ENCODE assay signal across 8 cellular contexts in genomic region chr1:23809751-23810171, GRCh38. TPM values are rescaled to one million over a fixed set of nuclear protein-coding genes. Genes with fewer than 3 reads are reported as not detected.
DNase-seq lines count a peak whose midpoint lies in the region; ATAC-seq and TF ChIP-seq lines count a peak whose summit lies in the region.

No MANE protein-coding gene starts in this region.

- ATAC-seq in sciatic nerve (peak; percentile 86), HG03175 (IDR thresholded peaks at IDR 0.05; ENCODE audit: unreplicated experiment) (no peak)

- H3K4me3 ChIP-seq in BE2C (ENCODE audit: low read depth, low read length) (no peak overlapping the region), SK-N-SH (ENCODE audit: low read depth in 2 of 2, low read length in 1 of 2) (peak overlapping the region in 1 of 2 experiments; percentile 26; a peak in 1 of 4 replicates)

- H3K9me3 Mint-ChIP-seq in activated naive CD4-positive, alpha-beta T cell treated with anti-CD3 and anti-CD28 coated beads for 36 hours = no peaks in the 10 kb centered on the region

- WGBS in SK-N-SH (ENCODE audit: low lambda C conversion rate) = 71% methylated on average over 6 of the region's 6 CpGs

- CTCF ChIA-PET in SK-N-SH (lab: Yijun Ruan, JAX) = interaction anchor here (0.6 to 5.0 kb wide), 25 partner anchors 8 to 218 kb away, joined by 3 to 47 read pairs (median 5); partner anchors contain the start of genes FUCA1, GALE, HMGCL and LYPLA2
- CTCF ChIA-PET in activated naive CD4-positive, alpha-beta T cell treated with anti-CD3 and anti-CD28 coated beads for 36 hours (lab: Charles Lee) = interaction anchor here (0.5 to 3.9 kb wide), 19 partner anchors 8 to 212 kb away, joined by 3 to 48 read pairs (median 4); partner anchors contain the start of genes CNR2, FUCA1, GALE and HMGCL

- DNase-seq in BE2C = peak; percentile 76
- DNase-seq in GM20000 (ENCODE audit: low spot score) = peak; percentile 85
- peak; percentile 87 for DNase-seq in MV-4-11 (lab: John Stamatoyannopoulos, UW)
- peak; percentile 74 for DNase-seq in SK-N-SH
- peak; percentile 90 for DNase-seq in activated naive CD4-positive, alpha-beta T cell treated with anti-CD3 and anti-CD28 coated beads for 36 hours
- peak in 38 of 42 donors; percentile 49 to 84 (median 68) for DNase-seq in head of caudate nucleus
- DNase-seq in sciatic nerve (ENCODE audit: low spot score) = peak; percentile 83

- H3K27me3 Mint-ChIP-seq in activated naive CD4-positive, alpha-beta T cell treated with anti-CD3 and anti-CD28 coated beads for 36 hours (ENCODE audit: low read depth) = no peaks in the 10 kb centered on the region

- H3K27ac ChIP-seq in SK-N-SH (ENCODE audit: low read depth in 2 of 2, low read length in 1 of 2) = no peak overlapping the region

- H3K36me3 ChIP-seq in BE2C (no peaks in the 10 kb centered on the region), SK-N-SH (replicated peaks in 1 of 2; ENCODE audit: control insufficient read depth in 1 of 2, insufficient read depth in 2 of 2, low read length in 1 of 2) (peaks cover 0 to 3% of the 10 kb centered on the region in 2 experiments)

- intact Hi-C loops in activated naive CD4-positive, alpha-beta T cell treated with anti-CD3 and anti-CD28 coated beads for 36 hours (cut with micrococcal nuclease) = loop anchor here (1.0 kb wide), 3 partner anchors 45 to 107 kb away; partner anchors contain the start of gene FUCA1
- intact Hi-C loops in head of caudate nucleus (cut with DNase I) (no loop called here), sciatic nerve (cut with DNase I) (no loop called here)

- no peaks in the 10 kb centered on the region for H3F3A ChIP-seq in SK-N-SH (replicated peaks; ENCODE audit: insufficient read depth)

- peak; percentile 73 for TF ChIP-seq RAD21 in SK-N-SH (IDR thresholded peaks at IDR 0.05; ENCODE audit: low read length)

- H2AFZ ChIP-seq in SK-N-SH (ENCODE audit: low read depth) = no peak overlapping the region

- peak; percentile 77 for TF ChIP-seq CTCF in BE2C (IDR thresholded peaks at IDR 0.05; ENCODE audit: low read depth, low read length)
- TF ChIP-seq CTCF in GM20000 (IDR thresholded peaks at IDR 0.05; ENCODE audit: extremely low read depth, missing control alignments) = peak; percentile 96
- peak; percentile 66 for TF ChIP-seq CTCF in SK-N-SH (IDR thresholded peaks at IDR 0.05)

- no peaks in the 10 kb centered on the region for H3K4me1 ChIP-seq in BE2C
- H3K4me1 ChIP-seq in SK-N-SH (ENCODE audit: control insufficient read depth in 1 of 2, insufficient read depth in 2 of 2, low read depth in 1 of 2, low read length in 1 of 2) = no peaks in the 10 kb centered on the region

- no peak for TF ChIP-seq EP300 in SK-N-SH (IDR thresholded peaks at IDR 0.05; ENCODE audit: borderline replicate concordance in 1 of 2, low read depth in 1 of 2, low read length in 1 of 2)

- H4K20me1 ChIP-seq in SK-N-SH (ENCODE audit: insufficient read depth) = no peaks in the 10 kb centered on the region

- H3K9me2 ChIP-seq in SK-N-SH = no peaks in the 10 kb centered on the region

- H3K4me3 Mint-ChIP-seq in activated naive CD4-positive, alpha-beta T cell treated with anti-CD3 and anti-CD28 coated beads for 36 hours = no peak overlapping the region

- no peaks in the 10 kb centered on the region for H3K79me2 ChIP-seq in SK-N-SH (ENCODE audit: insufficient read depth)

- H3K36me3 Mint-ChIP-seq in activated naive CD4-positive, alpha-beta T cell treated with anti-CD3 and anti-CD28 coated beads for 36 hours (ENCODE audit: low read depth) = peaks cover 6% of the 10 kb centered on the region

- H3K4me2 ChIP-seq in SK-N-SH = no peak overlapping the region

- no peaks in the 10 kb centered on the region for H3K27me3 ChIP-seq in BE2C
- no peaks in the 10 kb centered on the region for H3K27me3 ChIP-seq in SK-N-SH (ENCODE audit: insufficient read depth)

- no peak overlapping the region for H3K27ac Mint-ChIP-seq in activated naive CD4-positive, alpha-beta T cell treated with anti-CD3 and anti-CD28 coated beads for 36 hours

- POLR2A ChIA-PET in SK-N-SH (lab: Yijun Ruan, JAX) = no interaction called here

- H3K9ac ChIP-seq in SK-N-SH = no peak overlapping the region

- peaks cover 10% of the 10 kb centered on the region for H3K4me1 Mint-ChIP-seq in activated naive CD4-positive, alpha-beta T cell treated with anti-CD3 and anti-CD28 coated beads for 36 hours (ENCODE audit: low read depth)

- H3K9me3 ChIP-seq in BE2C (no peaks in the 10 kb centered on the region), SK-N-SH (no peaks in the 10 kb centered on the region)

TF ChIP-seq in SK-N-SH, 30 proteins besides CTCF, POLR2A, EP300 and RAD21:
- TF ChIP-seq SMC3 (IDR thresholded peaks at IDR 0.05; ENCODE audit: low read depth, low read length) = peak; percentile 52; the same call in 1 of the 2 replicates
- no peak for TF ChIP-seq RXRA (IDR thresholded peaks at IDR 0.05; ENCODE audit: borderline replicate concordance, low read depth)
- TF ChIP-seq POLR2AphosphoS5 (IDR thresholded peaks at IDR 0.05; ENCODE audit: low read depth, low read length) = no peak
TF ChIP-seq in SK-N-SH: peak in this region for 1.

RNA-seq across cellular contexts. Expression of gene GALE, which starts 9.2 kb away (rescaled TPM):
- polyA plus RNA-seq in BE2C (2012; ENCODE audit: insufficient read depth, insufficient read length, low read depth) = 13.7 TPM
- 71.7 and 76.0 TPM in 2 replicates for polyA plus RNA-seq in SK-N-SH (2012; rRNA removed)
- 35.8 and 54.2 TPM in 2 replicates for polyA plus RNA-seq in SK-N-SH (2012; cell fraction: cytosol; rRNA removed)
- 98.6 and 102 TPM in 2 replicates for polyA plus RNA-seq in SK-N-SH (2012; cell fraction: nucleus; rRNA removed)
- total RNA-seq in activated naive CD4-positive, alpha-beta T cell treated with anti-CD3 and anti-CD28 coated beads for 36 hours = 10 to 100 TPM; 19.7 to 23.1 TPM
- total RNA-seq in sciatic nerve = 15.8 TPM

RNA-seq across cellular contexts. Expression of gene HMGCL, which starts 15.5 kb away (rescaled TPM):
- 7.5 TPM for polyA plus RNA-seq in BE2C (2012; ENCODE audit: insufficient read depth, insufficient read length, low read depth)
- polyA plus RNA-seq in SK-N-SH (2012; rRNA removed) = 28.2 and 36.5 TPM in 2 replicates
- 23.6 and 33.6 TPM in 2 replicates for polyA plus RNA-seq in SK-N-SH (2012; cell fraction: cytosol; rRNA removed)
- 30.5 and 34.3 TPM in 2 replicates for polyA plus RNA-seq in SK-N-SH (2012; cell fraction: nucleus; rRNA removed)
- 10 to 100 TPM; 31.5 to 34.5 TPM for total RNA-seq in activated naive CD4-positive, alpha-beta T cell treated with anti-CD3 and anti-CD28 coated beads for 36 hours
- total RNA-seq in sciatic nerve = 34.4 TPM

RNA-seq across cellular contexts. Expression of gene LYPLA2, which starts 18.8 kb away (rescaled TPM):
- polyA plus RNA-seq in BE2C (2012; ENCODE audit: insufficient read depth, insufficient read length, low read depth) = 104 TPM
- 109 and 135 TPM in 2 replicates for polyA plus RNA-seq in SK-N-SH (2012; rRNA removed)
- 44.7 and 69.7 TPM in 2 replicates for polyA plus RNA-seq in SK-N-SH (2012; cell fraction: cytosol; rRNA removed)
- 159 and 199 TPM in 2 replicates for polyA plus RNA-seq in SK-N-SH (2012; cell fraction: nucleus; rRNA removed)
- 10 to 100 TPM; 48.1 to 49.7 TPM for total RNA-seq in activated naive CD4-positive, alpha-beta T cell treated with anti-CD3 and anti-CD28 coated beads for 36 hours
- 30.7 TPM for total RNA-seq in sciatic nerve

RNA-seq across cellular contexts. Expression of gene PITHD1, which starts 31.5 kb away (rescaled TPM):
- 34.7 TPM for polyA plus RNA-seq in BE2C (2012; ENCODE audit: insufficient read depth, insufficient read length, low read depth)
- 36.3 and 41.8 TPM in 2 replicates for polyA plus RNA-seq in SK-N-SH (2012; rRNA removed)
- polyA plus RNA-seq in SK-N-SH (2012; cell fraction: cytosol; rRNA removed) = 46.8 and 56.6 TPM in 2 replicates
- polyA plus RNA-seq in SK-N-SH (2012; cell fraction: nucleus; rRNA removed) = 30.0 and 34.5 TPM in 2 replicates
- 10 to 100 TPM; 73.8 to 75.1 TPM for total RNA-seq in activated naive CD4-positive, alpha-beta T cell treated with anti-CD3 and anti-CD28 coated beads for 36 hours
- 100 TPM for total RNA-seq in sciatic nerve

RNA-seq across cellular contexts. Expression of gene FUCA1, which starts 58.3 kb away (rescaled TPM):
- polyA plus RNA-seq in BE2C (2012; ENCODE audit: insufficient read depth, insufficient read length, low read depth) = 0.71 TPM
- 31.9 and 35.2 TPM in 2 replicates for polyA plus RNA-seq in SK-N-SH (2012; rRNA removed)
- polyA plus RNA-seq in SK-N-SH (2012; cell fraction: cytosol; rRNA removed) = 40.6 and 41.0 TPM in 2 replicates
- polyA plus RNA-seq in SK-N-SH (2012; cell fraction: nucleus; rRNA removed) = 16.1 and 29.8 TPM in 2 replicates
- total RNA-seq in activated naive CD4-positive, alpha-beta T cell treated with anti-CD3 and anti-CD28 coated beads for 36 hours = 1 to 10 TPM; 4.9 to 5.2 TPM
- 22.3 TPM for total RNA-seq in sciatic nerve
